1 cellular context compared by ENCODE assay signal in genomic region chr5:180127682-180128670, GRCh38.
TF ChIP-seq lines count a peak whose summit lies in the region.

No MANE protein-coding gene starts in this region.

TF ChIP-seq in GM23338, 12 proteins besides CTCF, POLR2A, EP300 and RAD21 (continued from another document):
- TF ChIP-seq CREB1 (CRISPR knock-in tag; IDR thresholded peaks at IDR 0.05; ENCODE audit: low read depth) (no peak), POLR2AphosphoS5 (IDR thresholded peaks at IDR 0.05; ENCODE audit: low read depth) (no peak), ZNF462 (CRISPR knock-in tag; IDR thresholded peaks at IDR 0.05) (no peak), STAT1 (IDR thresholded peaks at IDR 0.05; ENCODE audit: unreplicated experiment) (no peak)
TF ChIP-seq in GM23338: peak in this region for 0.
